Comparison of ENCODE assay signal across 1 cellular context in the genomic region with DNA sequence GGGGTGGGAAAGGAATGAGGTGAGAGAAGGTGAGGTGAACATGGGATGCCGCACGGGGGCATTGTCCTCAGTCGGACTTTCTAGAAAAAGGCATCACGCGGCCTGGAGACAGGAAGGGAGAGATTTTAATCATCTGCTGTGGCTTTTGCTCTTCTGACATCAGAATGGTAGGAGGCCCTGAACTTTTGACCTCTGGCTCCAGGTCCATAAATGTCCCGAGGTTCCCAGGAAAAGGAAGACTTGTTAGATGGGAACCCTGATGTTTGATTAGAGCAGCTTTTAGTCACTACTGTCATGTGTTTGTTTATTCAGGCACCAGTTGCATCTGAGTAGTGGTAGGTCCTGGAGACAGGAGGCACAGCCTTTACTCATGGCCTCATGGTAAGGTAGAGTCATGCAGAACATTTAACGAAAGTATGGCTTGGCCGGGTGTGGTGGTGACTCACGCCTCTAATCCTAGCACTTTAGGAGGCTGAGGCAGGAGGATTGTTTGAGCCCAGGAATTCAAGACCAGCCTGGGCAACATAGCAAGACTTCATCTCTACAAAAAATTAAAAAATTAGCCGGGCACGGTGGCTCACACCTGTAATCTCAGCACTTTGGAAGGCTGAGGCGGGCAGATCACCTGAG.
TF ChIP-seq lines count a peak whose summit lies in the region.

No MANE protein-coding gene starts in this region.

TF ChIP-seq in GM12878, 131 proteins besides CTCF, POLR2A, EP300 and RAD21 (continued from another document):
- TF ChIP-seq, protein P1, sequence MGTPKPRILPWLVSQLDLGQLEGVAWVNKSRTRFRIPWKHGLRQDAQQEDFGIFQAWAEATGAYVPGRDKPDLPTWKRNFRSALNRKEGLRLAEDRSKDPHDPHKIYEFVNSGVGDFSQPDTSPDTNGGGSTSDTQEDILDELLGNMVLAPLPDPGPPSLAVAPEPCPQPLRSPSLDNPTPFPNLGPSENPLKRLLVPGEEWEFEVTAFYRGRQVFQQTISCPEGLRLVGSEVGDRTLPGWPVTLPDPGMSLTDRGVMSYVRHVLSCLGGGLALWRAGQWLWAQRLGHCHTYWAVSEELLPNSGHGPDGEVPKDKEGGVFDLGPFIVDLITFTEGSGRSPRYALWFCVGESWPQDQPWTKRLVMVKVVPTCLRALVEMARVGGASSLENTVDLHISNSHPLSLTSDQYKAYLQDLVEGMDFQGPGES (IDR thresholded peaks at IDR 0.05), result no peak
- TF ChIP-seq TCF3 (IDR thresholded peaks at IDR 0.05; ENCODE audit: borderline replicate concordance, insufficient read depth, low read depth, low read length), result no peak
- TF ChIP-seq SMAD5 (IDR thresholded peaks at IDR 0.05; ENCODE audit: low read depth), result no peak
- TF ChIP-seq, protein P2, sequence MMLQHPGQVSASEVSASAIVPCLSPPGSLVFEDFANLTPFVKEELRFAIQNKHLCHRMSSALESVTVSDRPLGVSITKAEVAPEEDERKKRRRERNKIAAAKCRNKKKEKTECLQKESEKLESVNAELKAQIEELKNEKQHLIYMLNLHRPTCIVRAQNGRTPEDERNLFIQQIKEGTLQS (IDR thresholded peaks at IDR 0.05; ENCODE audit: borderline replicate concordance, extremely low read depth, low read depth, low read length), result no peak
- TF ChIP-seq ZSCAN29 (IDR thresholded peaks at IDR 0.05), result no peak
- TF ChIP-seq ZNF217 (IDR thresholded peaks at IDR 0.05), result no peak
- TF ChIP-seq, protein P3, sequence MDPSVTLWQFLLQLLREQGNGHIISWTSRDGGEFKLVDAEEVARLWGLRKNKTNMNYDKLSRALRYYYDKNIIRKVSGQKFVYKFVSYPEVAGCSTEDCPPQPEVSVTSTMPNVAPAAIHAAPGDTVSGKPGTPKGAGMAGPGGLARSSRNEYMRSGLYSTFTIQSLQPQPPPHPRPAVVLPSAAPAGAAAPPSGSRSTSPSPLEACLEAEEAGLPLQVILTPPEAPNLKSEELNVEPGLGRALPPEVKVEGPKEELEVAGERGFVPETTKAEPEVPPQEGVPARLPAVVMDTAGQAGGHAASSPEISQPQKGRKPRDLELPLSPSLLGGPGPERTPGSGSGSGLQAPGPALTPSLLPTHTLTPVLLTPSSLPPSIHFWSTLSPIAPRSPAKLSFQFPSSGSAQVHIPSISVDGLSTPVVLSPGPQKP (IDR thresholded peaks at IDR 0.05; ENCODE audit: low read depth, low read length), result no peak
- no peak for TF ChIP-seq HDAC6 (IDR thresholded peaks at IDR 0.05; ENCODE audit: unreplicated experiment)
- TF ChIP-seq CEBPB (IDR thresholded peaks at IDR 0.05; ENCODE audit: borderline replicate concordance in 1 of 2, low read depth in 2 of 2, low read length in 2 of 2), result no peak
- TF ChIP-seq MXI1 (IDR thresholded peaks at IDR 0.05; ENCODE audit: low read depth, low read length), result no peak
- TF ChIP-seq RCOR1 (conservative IDR thresholded peaks at IDR 0.05; ENCODE audit: low read depth, low read length), result no peak
- TF ChIP-seq TCF7 (IDR thresholded peaks at IDR 0.05; ENCODE audit: borderline replicate concordance), result no peak
- TF ChIP-seq, protein P4, sequence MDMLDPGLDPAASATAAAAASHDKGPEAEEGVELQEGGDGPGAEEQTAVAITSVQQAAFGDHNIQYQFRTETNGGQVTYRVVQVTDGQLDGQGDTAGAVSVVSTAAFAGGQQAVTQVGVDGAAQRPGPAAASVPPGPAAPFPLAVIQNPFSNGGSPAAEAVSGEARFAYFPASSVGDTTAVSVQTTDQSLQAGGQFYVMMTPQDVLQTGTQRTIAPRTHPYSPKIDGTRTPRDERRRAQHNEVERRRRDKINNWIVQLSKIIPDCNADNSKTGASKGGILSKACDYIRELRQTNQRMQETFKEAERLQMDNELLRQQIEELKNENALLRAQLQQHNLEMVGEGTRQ (IDR thresholded peaks at IDR 0.05; ENCODE audit: borderline replicate concordance, low read depth, low read length), result no peak; the same call in 1 of the 2 replicates
- peak; percentile 48; the same call in 1 of the 2 replicates for TF ChIP-seq SMC3 (IDR thresholded peaks at IDR 0.05; ENCODE audit: borderline replicate concordance, low read length)
- 0 out of 2 replicates have a peak, but pooled peaks have one; percentile 20 for TF ChIP-seq YY1 (IDR thresholded peaks at IDR 0.05; ENCODE audit: low read depth, low read length)
- TF ChIP-seq MEF2B (IDR thresholded peaks at IDR 0.05; ENCODE audit: partially characterized antibody, poor library complexity, severe bottlenecking), result no peak
